In genomic region chr11:13055200-13055599, GRCh38 we compare ENCODE assay signal across 34 cellular contexts. TPM values are rescaled to one million over a fixed set of nuclear protein-coding genes. Genes with fewer than 3 reads are reported as not detected.
A peak's percentile ranks its signal among the peaks of the same experiment; 100 is the strongest.
DNase-seq lines count a peak whose midpoint lies in the region; ATAC-seq and TF ChIP-seq lines count a peak whose summit lies in the region.
"Had no signal": no experiment of that assay in that cellular context is flagged by ENCODE, and none has a peak within 500 bp of the region (broad histone marks: within the 10 kb centered on the region; RNA-seq: fewer than 3 reads in every experiment).

No MANE protein-coding gene starts in this region.

- no peaks in the 10 kb centered on the region for H3K9me3 Mint-ChIP-seq in activated naive CD8-positive, alpha-beta T cell treated with anti-CD3 and anti-CD28 coated beads, Interleukin-2, amount 50 U/mL, for 24 hours
- no peaks in the 10 kb centered on the region for H3K9me3 Mint-ChIP-seq in activated naive CD8-positive, alpha-beta T cell treated with anti-CD3 and anti-CD28 coated beads for 36 hours
- H3K9me3 Mint-ChIP-seq in activated T-helper 17 cell treated with anti-CD3 and anti-CD28 coated beads, Interleukin-2, amount 50 U/mL, for 72 hours, result no peaks in the 10 kb centered on the region
- H3K9me3 Mint-ChIP-seq in mesothelial cell of epicardium, result peaks cover 4% of the 10 kb centered on the region
- H3K9me3 Mint-ChIP-seq: activated CD4-positive, alpha-beta T cell treated with anti-CD3 and anti-CD28 coated beads, Interleukin-2, amount 10 ng/mL, durations not matched to agents 24 days and 14 days had no signal

- peaks cover 5% of the 10 kb centered on the region for H3K4me1 Mint-ChIP-seq in activated naive CD8-positive, alpha-beta T cell treated with anti-CD3 and anti-CD28 coated beads, Interleukin-2, amount 50 U/mL, for 24 hours
- peaks cover 3% of the 10 kb centered on the region for H3K4me1 Mint-ChIP-seq in activated naive CD8-positive, alpha-beta T cell treated with anti-CD3 and anti-CD28 coated beads for 36 hours
- H3K4me1 Mint-ChIP-seq in T-helper 17 cell (peaks cover 10% of the 10 kb centered on the region), mesothelial cell of epicardium (peaks cover 4% of the 10 kb centered on the region)
- peaks cover 6% of the 10 kb centered on the region for H3K4me1 Mint-ChIP-seq in activated T-helper 17 cell treated with anti-CD3 and anti-CD28 coated beads, Interleukin-2, amount 50 U/mL, for 72 hours
- H3K4me1 Mint-ChIP-seq: naive B cell; stimulated activated memory B cell treated with anti-CD40 and anti-IgM and Interleukin-4, amounts not matched to agents 10 μg/mL and 1 μg/mL and 100 μg/mL, for 72 hours had no signal

- peaks cover 22% of the 10 kb centered on the region for H3K27me3 Mint-ChIP-seq in activated naive CD8-positive, alpha-beta T cell treated with anti-CD3 and anti-CD28 coated beads, Interleukin-2, amount 50 U/mL, for 24 hours
- peaks cover 16% of the 10 kb centered on the region for H3K27me3 Mint-ChIP-seq in activated naive CD8-positive, alpha-beta T cell treated with anti-CD3 and anti-CD28 coated beads for 36 hours
- H3K27me3 Mint-ChIP-seq in T-helper 17 cell, result peaks cover 4% of the 10 kb centered on the region
- H3K27me3 Mint-ChIP-seq in activated T-helper 17 cell treated with anti-CD3 and anti-CD28 coated beads, Interleukin-2, amount 50 U/mL, for 72 hours, result peaks cover 20% of the 10 kb centered on the region
- no peaks in the 10 kb centered on the region for H3K27me3 Mint-ChIP-seq in mesothelial cell of epicardium (ENCODE audit: low read depth)
- H3K27me3 Mint-ChIP-seq: type B pancreatic cell had no signal

- no peaks in the 10 kb centered on the region for H3K9me3 ChIP-seq in T-helper 17 cell (ENCODE audit: control insufficient read depth, low read length, poor library complexity, severe bottlenecking)
- H3K9me3 ChIP-seq: body of pancreas, esophagus squamous epithelium, heart right ventricle, Peyer's patch, prostate gland, right lobe of liver had no signal

- no peaks in the 10 kb centered on the region for H3K36me3 Mint-ChIP-seq in activated naive CD8-positive, alpha-beta T cell treated with anti-CD3 and anti-CD28 coated beads, Interleukin-2, amount 50 U/mL, for 24 hours (ENCODE audit: low read depth)
- H3K36me3 Mint-ChIP-seq in activated naive CD8-positive, alpha-beta T cell treated with anti-CD3 and anti-CD28 coated beads for 36 hours, result no peaks in the 10 kb centered on the region
- H3K36me3 Mint-ChIP-seq in T-helper 17 cell (ENCODE audit: low read depth), result no peaks in the 10 kb centered on the region
- H3K36me3 Mint-ChIP-seq in activated T-helper 17 cell treated with anti-CD3 and anti-CD28 coated beads, Interleukin-2, amount 50 U/mL, for 72 hours (ENCODE audit: low read depth), result no peaks in the 10 kb centered on the region
- no peaks in the 10 kb centered on the region for H3K36me3 Mint-ChIP-seq in mesothelial cell of epicardium
- H3K36me3 Mint-ChIP-seq: naive B cell; stimulated activated memory B cell treated with anti-CD40 and anti-IgM and Interleukin-4, amounts not matched to agents 10 μg/mL and 1 μg/mL and 100 μg/mL, for 72 hours had no signal

- H3K27ac Mint-ChIP-seq in activated naive CD8-positive, alpha-beta T cell treated with anti-CD3 and anti-CD28 coated beads, Interleukin-2, amount 50 U/mL, for 24 hours, result no peak overlapping the region
- no peak overlapping the region for H3K27ac Mint-ChIP-seq in activated naive CD8-positive, alpha-beta T cell treated with anti-CD3 and anti-CD28 coated beads for 36 hours
- H3K27ac Mint-ChIP-seq in T-helper 17 cell, result no peak overlapping the region
- H3K27ac Mint-ChIP-seq in activated T-helper 17 cell treated with anti-CD3 and anti-CD28 coated beads, Interleukin-2, amount 50 U/mL, for 72 hours, result no peak overlapping the region
- no peak overlapping the region for H3K27ac Mint-ChIP-seq in mesothelial cell of epicardium
- H3K27ac Mint-ChIP-seq: activated CD4-positive, alpha-beta T cell treated with anti-CD3 and anti-CD28 coated beads, Interleukin-2, amount 10 ng/mL, durations not matched to agents 24 days and 14 days; GM23338; naive B cell; stimulated activated memory B cell treated with anti-CD40 and anti-IgM and Interleukin-4, amounts not matched to agents 10 μg/mL and 1 μg/mL and 100 μg/mL, for 72 hours; type B pancreatic cell had no signal

- H3K4me3 Mint-ChIP-seq in activated naive CD8-positive, alpha-beta T cell treated with anti-CD3 and anti-CD28 coated beads, Interleukin-2, amount 50 U/mL, for 24 hours, result no peak overlapping the region
- H3K4me3 Mint-ChIP-seq in activated naive CD8-positive, alpha-beta T cell treated with anti-CD3 and anti-CD28 coated beads for 36 hours, result no peak overlapping the region
- no peak overlapping the region for H3K4me3 Mint-ChIP-seq in T-helper 17 cell
- H3K4me3 Mint-ChIP-seq in activated T-helper 17 cell treated with anti-CD3 and anti-CD28 coated beads, Interleukin-2, amount 50 U/mL, for 72 hours, result no peak overlapping the region
- H3K4me3 Mint-ChIP-seq in mesothelial cell of epicardium, result no peak overlapping the region
- H3K4me3 Mint-ChIP-seq: activated CD4-positive, alpha-beta T cell treated with anti-CD3 and anti-CD28 coated beads, Interleukin-2, amount 10 ng/mL, durations not matched to agents 24 days and 14 days; GM23338; naive B cell; stimulated activated memory B cell treated with anti-CD40 and anti-IgM and Interleukin-4, amounts not matched to agents 10 μg/mL and 1 μg/mL and 100 μg/mL, for 72 hours; type B pancreatic cell had no signal

- no peak for ATAC-seq in activated naive CD8-positive, alpha-beta T cell treated with anti-CD3 and anti-CD28 coated beads, Interleukin-2, amount 50 U/mL, for 24 hours
- ATAC-seq in T-helper 17 cell, result peak; percentile 83
- ATAC-seq in activated T-helper 17 cell treated with anti-CD3 and anti-CD28 coated beads, Interleukin-2, amount 50 U/mL, for 72 hours (replicated peaks), result peak; percentile 91
- ATAC-seq in stimulated activated naive CD8-positive, alpha-beta T cell treated with anti-CD3 and anti-CD28 coated beads, Interleukin-15, Interleukin-2, amounts not matched to agents 100 U/mL and 50 U/mL, for 24 hours, result peak; percentile 43
- no peak for ATAC-seq in GM21515 (IDR thresholded peaks at IDR 0.05; ENCODE audit: unreplicated experiment)
- ATAC-seq: body of pancreas; foreskin keratinocyte; GM23338; heart right ventricle; right lobe of liver; stimulated activated memory B cell treated with anti-CD40 and anti-IgM and Interleukin-4, amounts not matched to agents 10 μg/mL and 1 μg/mL and 100 μg/mL, for 72 hours had no signal

- TF ChIP-seq CTCF in mesothelial cell of epicardium (IDR thresholded peaks at IDR 0.05; ENCODE audit: unreplicated experiment), result no peak

- peak; percentile 3 for DNase-seq in activated naive CD8-positive, alpha-beta T cell treated with anti-CD3 and anti-CD28 coated beads, Interleukin-2, amount 50 U/mL, for 24 hours
- DNase-seq in activated naive CD8-positive, alpha-beta T cell treated with anti-CD3 and anti-CD28 coated beads for 36 hours, result no peak
- DNase-seq in T-helper 17 cell (no peak), mesothelial cell of epicardium (ENCODE audit: low spot score in 2 of 2, unreplicated experiment in 2 of 2) (no peak)
- DNase-seq in stimulated activated naive CD8-positive, alpha-beta T cell treated with anti-CD3 and anti-CD28 coated beads, Interleukin-15, Interleukin-2, amounts not matched to agents 100 U/mL and 50 U/mL, for 24 hours, result no peak
- DNase-seq: activated CD4-positive, alpha-beta T cell treated with anti-CD3 and anti-CD28 coated beads, Interleukin-2, amount 10 ng/mL, durations not matched to agents 24 days and 14 days; activated naive CD4-positive, alpha-beta T cell; body of pancreas; C1 segment of cervical spinal cord; COR-L47; dorsolateral prefrontal cortex; esophagus squamous epithelium; foreskin keratinocyte; GDM1; heart right ventricle; Kasumi-1; midbrain; naive B cell; NCI-H1417; NCI-H2029; NCI-H2227 treated with DMSO at 0.1 percent for 48 hours; NCI-H526; nucleus accumbens; Peyer's patch; right lobe of liver; SHP77; stimulated activated CD4-positive, alpha-beta T cell treated with anti-CD3 and anti-CD28 coated beads, Interleukin-4, amount 100 ng/mL, for 1 hour had no signal

RNA-seq across cellular contexts. Expression of gene RASSF10, which starts 46.1 kb away (rescaled TPM):
- not detected for total RNA-seq in activated naive CD8-positive, alpha-beta T cell treated with anti-CD3 and anti-CD28 coated beads for 36 hours
- total RNA-seq in T-helper 17 cell, result not detected
- not detected for total RNA-seq in activated T-helper 17 cell treated with anti-CD3 and anti-CD28 coated beads, Interleukin-2, amount 50 U/mL, for 72 hours
- 0.09 to 0.29 TPM (median 0.23 TPM) in 3 replicates for total RNA-seq in mesothelial cell of epicardium
- total RNA-seq: activated CD4-positive, alpha-beta T cell treated with anti-CD3 and anti-CD28 coated beads, Interleukin-2, amount 10 ng/mL, durations not matched to agents 24 days and 14 days; body of pancreas; T-helper 2 cell treated with Interferon-gamma antibody and Interleukin-4, amounts not matched to agents 100 ng/mL and 5 ng/mL, for 36 hours had no signal

Comparison
In these comparisons a context has a peak if more than half of its experiments do, and no peak if none do; other contexts are left out.
1. ATAC-seq: peak in T-helper 17 cell (single experiment), activated T-helper 17 cell treated with anti-CD3 and anti-CD28 coated beads, Interleukin-2, amount 50 U/mL, for 72 hours (single experiment) and stimulated activated naive CD8-positive, alpha-beta T cell treated with anti-CD3 and anti-CD28 coated beads, Interleukin-15, Interleukin-2, amounts not matched to agents 100 U/mL and 50 U/mL, for 24 hours (single experiment); none in activated naive CD8-positive, alpha-beta T cell treated with anti-CD3 and anti-CD28 coated beads, Interleukin-2, amount 50 U/mL, for 24 hours (single experiment) and GM21515 (single experiment).